ENCODE assay signal across 8 cellular contexts in the genomic region with DNA sequence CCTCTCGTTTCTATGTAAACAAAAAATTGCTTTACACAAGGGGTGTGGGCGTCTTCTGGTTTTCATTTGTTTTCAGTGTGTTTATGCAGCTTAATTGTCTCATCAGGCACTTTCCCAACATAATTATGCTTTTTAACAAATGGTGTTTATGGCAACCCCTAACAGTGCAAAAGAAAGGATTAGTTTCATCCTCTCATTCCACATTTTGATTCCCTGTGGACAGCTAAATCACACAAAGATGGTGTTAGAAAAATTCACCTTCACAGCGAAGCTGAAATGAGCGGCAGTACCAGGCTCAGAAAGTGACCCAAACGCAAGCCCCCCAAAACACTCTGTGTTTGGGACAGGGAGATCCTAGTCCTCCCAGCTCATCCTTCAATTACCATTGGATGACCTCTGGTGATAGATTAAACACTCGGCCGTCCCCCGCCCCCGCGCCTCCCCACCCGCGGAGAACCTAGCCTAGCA. TPM values are rescaled to one million over a fixed set of nuclear protein-coding genes. Genes with fewer than 3 reads are reported as not detected.
A peak's percentile ranks its signal among the peaks of the same experiment; 100 is the strongest.
DNase-seq lines count a peak whose midpoint lies in the region; ATAC-seq and TF ChIP-seq lines count a peak whose summit lies in the region.

No MANE protein-coding gene starts in this region.

- TF ChIP-seq CTCF in astrocyte of the cerebellum (IDR thresholded peaks at IDR 0.05; ENCODE audit: low read depth, low read length, missing control alignments): no peak
- TF ChIP-seq CTCF in lung (IDR thresholded peaks at IDR 0.05; ENCODE audit: control extremely low read depth, extremely low read depth): no peak
- no peak for TF ChIP-seq CTCF in transverse colon (IDR thresholded peaks at IDR 0.05)

- H3K4me3 Mint-ChIP-seq in activated T-cell treated with anti-CD3 and anti-CD28 coated beads, Interleukin-2, amount 50 U/mL, for 4 hours: peak overlapping the region; percentile 73

- DNase-seq in activated T-cell treated with anti-CD3 and anti-CD28 coated beads, Interleukin-2, amount 50 U/mL, for 4 hours: no peak
- DNase-seq in activated T-cell treated with anti-CD3 and anti-CD28 coated beads, Interleukin-2, amount 50 U/mL, for 1 hour: no peak
- DNase-seq in astrocyte of the cerebellum (ENCODE audit: low read depth) (no peak), lung (ENCODE audit: low spot score) (no peak), transverse colon (no peak), iPS-NIHi7 (ENCODE audit: extremely low spot score) (no peak), HCEC 1CT (no peak)

- H3K36me3 ChIP-seq in lung (ENCODE audit: control insufficient read depth in 2 of 2, insufficient read depth in 2 of 2, low read length in 2 of 2): no peaks in the 10 kb centered on the region
- H3K36me3 ChIP-seq in transverse colon: no peaks in the 10 kb centered on the region

- H3K4me3 ChIP-seq in astrocyte of the cerebellum (ENCODE audit: low read depth, low read length): peak overlapping the region; percentile 56
- peak overlapping the region; percentile 70 for H3K4me3 ChIP-seq in lung
- H3K4me3 ChIP-seq in transverse colon: peak overlapping the region; percentile 55 to 77 (median 66)

- no peaks in the 10 kb centered on the region for H3K9me3 ChIP-seq in lung (ENCODE audit: control insufficient read depth in 2 of 2, insufficient read depth in 1 of 2, low read length in 1 of 2)
- H3K9me3 ChIP-seq in transverse colon: no peaks in the 10 kb centered on the region

- 10 to 11% methylated on average over 12 of the region's 12 CpGs for WGBS in lung, 2 donors
- 13 to 32% methylated on average over 2 to 11 of the region's 12 CpGs for WGBS in transverse colon (ENCODE audit: low coverage in 1 of 2), 2 donors

- H3K4me1 ChIP-seq in lung (ENCODE audit: control insufficient read depth in 2 of 2, insufficient read depth in 2 of 2, low read length in 2 of 2) (peaks cover 0 to 2% of the 10 kb centered on the region in 2 donors), transverse colon (peaks cover 0 to 12% (median 8%) of the 10 kb centered on the region in 4 donors)

- in situ Hi-C loops in astrocyte of the cerebellum (cut with HindIII; ENCODE audit: low sequenced_read_pairs): no loop called here
- in situ Hi-C loops in transverse colon (cut with MboI; ENCODE audit: low pct_ligation_motif_present in 1 of 4, low pct_unique_long_range_greater_than_20kb in 1 of 4, low sequenced_read_pairs in 3 of 4): loop anchor here in 3 of 4 donors (10.0 to 25.0 kb wide), 3 partner anchors 138 to 1538 kb away; no protein-coding TSS in a partner anchor

- TF ChIP-seq POLR2A in transverse colon (IDR thresholded peaks at IDR 0.05): no peak

- intact Hi-C loops in transverse colon (cut with DNase I; ENCODE audit: low total_unique reads): no loop called here

- no peaks in the 10 kb centered on the region for H3K9me3 Mint-ChIP-seq in activated T-cell treated with anti-CD3 and anti-CD28 coated beads, Interleukin-2, amount 50 U/mL, for 4 hours

- no peak for ATAC-seq in activated T-cell treated with anti-CD3 and anti-CD28 coated beads, Interleukin-2, amount 50 U/mL, for 4 hours
- ATAC-seq in lung (ENCODE audit: insufficient read depth, low FRiP score) (no peak), HG02610 (IDR thresholded peaks at IDR 0.05; ENCODE audit: unreplicated experiment) (no peak)

- no peak for TF ChIP-seq EP300 in transverse colon (IDR thresholded peaks at IDR 0.05; ENCODE audit: low read depth)

- H3K4me1 Mint-ChIP-seq in activated T-cell treated with anti-CD3 and anti-CD28 coated beads, Interleukin-2, amount 50 U/mL, for 4 hours (ENCODE audit: low read depth): peaks cover 7% of the 10 kb centered on the region

- H3K36me3 Mint-ChIP-seq in activated T-cell treated with anti-CD3 and anti-CD28 coated beads, Interleukin-2, amount 50 U/mL, for 4 hours (ENCODE audit: insufficient read depth): no peaks in the 10 kb centered on the region

- H3K27ac ChIP-seq in lung (ENCODE audit: low read depth in 1 of 2, low read length in 1 of 2) (peak overlapping the region in 1 of 2 donors; percentile 68), transverse colon (peak overlapping the region in 3 of 4 donors; percentile 66 to 79 (median 68))

- no peaks in the 10 kb centered on the region for H3K27me3 Mint-ChIP-seq in activated T-cell treated with anti-CD3 and anti-CD28 coated beads, Interleukin-2, amount 50 U/mL, for 4 hours (ENCODE audit: low read depth)

- H3K27me3 ChIP-seq in lung (ENCODE audit: control insufficient read depth, insufficient read depth) (no peaks in the 10 kb centered on the region), transverse colon (no peaks in the 10 kb centered on the region)

RNA-seq across cellular contexts. Expression of a gene that starts 0.7 kb away (rescaled TPM):
- 1 to 10 TPM; 2.2 to 2.6 (median 2.3) TPM for total RNA-seq in activated T-cell treated with anti-CD3 and anti-CD28 coated beads, Interleukin-2, amount 50 U/mL, for 4 hours
- 1 to 10 TPM; 1.3 to 2.8 TPM for total RNA-seq in lung
- polyA plus RNA-seq in lung: 1 to 10 TPM; 1.6 to 2.0 TPM
- total RNA-seq in transverse colon: 1 to 10 TPM in 2 of 4 donors, not detected in 2; 1.8 to 2.7 TPM
